8 cellular contexts compared by ENCODE assay signal in the genomic region with DNA sequence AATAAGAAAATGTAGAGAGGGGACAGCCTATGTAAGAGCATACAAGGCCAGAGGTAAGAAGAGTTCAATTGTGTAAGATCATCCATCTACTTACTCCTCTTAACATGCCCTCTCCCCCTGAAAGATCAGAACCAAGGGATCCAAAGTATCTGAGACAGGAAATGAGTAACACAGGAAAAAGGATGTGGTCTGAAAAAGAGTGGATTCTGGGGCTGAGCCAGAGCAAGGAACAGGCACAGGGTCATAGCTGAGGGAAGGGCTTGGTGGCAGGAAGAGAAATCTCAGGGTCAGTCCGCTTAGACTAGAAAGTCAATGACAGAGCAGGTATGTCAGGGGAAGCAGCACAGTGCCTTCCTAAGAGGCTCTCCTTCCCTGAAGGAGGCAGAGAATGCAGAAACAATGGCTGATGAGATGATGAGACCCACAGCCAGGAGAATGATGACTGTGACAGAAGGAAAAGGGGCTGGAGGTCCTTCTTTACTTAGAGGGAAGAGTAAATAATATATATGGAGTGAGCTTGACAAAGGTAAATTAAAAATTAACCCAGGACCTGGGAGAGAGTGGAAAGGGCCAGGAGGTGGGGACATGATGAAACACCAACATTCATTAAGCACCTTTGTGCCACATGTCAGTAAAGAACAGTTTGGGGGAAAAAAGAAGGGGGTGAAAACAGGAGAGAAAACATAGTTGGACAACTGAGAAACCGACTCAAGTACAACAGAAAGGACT. TPM values are rescaled to one million over a fixed set of nuclear protein-coding genes. Genes with fewer than 3 reads are reported as not detected.
DNase-seq lines count a peak whose midpoint lies in the region; ATAC-seq, FAIRE-seq and TF ChIP-seq lines count a peak whose summit lies in the region.

No MANE protein-coding gene starts in this region.

- peaks cover 56% of the 10 kb centered on the region for H3K4me1 Mint-ChIP-seq in activated T-helper 1 cell treated with anti-CD3 and anti-CD28 coated beads, Interleukin-12 subunit alpha, Interleukin-12 subunit beta, Interleukin-2, Interleukin-4 antibody, amounts not matched to agents 30 ng/mL and 10 ng/mL and 1 ng/mL, durations not matched to agents 14 hours and 24 hours and 36 hours (ENCODE audit: low read depth)

- H3K9me3 ChIP-seq in HUES6 (ENCODE audit: control insufficient read depth, insufficient read depth, low read depth, low read length) (no peaks in the 10 kb centered on the region), heart left ventricle (no peaks in the 10 kb centered on the region)

- H3K36me3 ChIP-seq in HUES6 (ENCODE audit: control insufficient read depth, insufficient read depth, low read length), result no peaks in the 10 kb centered on the region
- peaks cover 0 to 30% (median 11%) of the 10 kb centered on the region in 9 donors for H3K36me3 ChIP-seq in heart left ventricle
- H3K36me3 ChIP-seq in rectal smooth muscle tissue (ENCODE audit: control insufficient read depth, insufficient read depth, low read length), result no peaks in the 10 kb centered on the region

- H3K9ac ChIP-seq in HUES6 (ENCODE audit: low read length) (no peak overlapping the region), rectal smooth muscle tissue (ENCODE audit: low read length) (peak overlapping the region; percentile 21)

- no peak for FAIRE-seq in GM12891 (lab: Jason Lieb, UNC)

- H3K27me3 Mint-ChIP-seq in activated T-helper 1 cell treated with anti-CD3 and anti-CD28 coated beads, Interleukin-12 subunit alpha, Interleukin-12 subunit beta, Interleukin-2, Interleukin-4 antibody, amounts not matched to agents 30 ng/mL and 10 ng/mL and 1 ng/mL, durations not matched to agents 14 hours and 24 hours and 36 hours (ENCODE audit: insufficient read depth), result no peaks in the 10 kb centered on the region

- TF ChIP-seq POLR2A in heart left ventricle (IDR thresholded peaks at IDR 0.05) (peak in 1 of 2 donors; percentile 80), GM12891 (IDR thresholded peaks at IDR 0.05; ENCODE audit: low read depth, low read length) (no peak)

- WGBS in heart left ventricle, 4 donors, result 6 to 25% (median 8%) methylated on average over 2 of the region's 2 CpGs

- TF ChIP-seq CTCF in heart left ventricle (IDR thresholded peaks at IDR 0.05), result no peak

- DNase-seq in AG08396 (ENCODE audit: low spot score), result peak; percentile 70
- DNase-seq in activated T-helper 1 cell treated with anti-CD3 and anti-CD28 coated beads, Interleukin-12 subunit alpha, Interleukin-12 subunit beta, Interleukin-2, Interleukin-4 antibody, amounts not matched to agents 30 ng/mL and 10 ng/mL and 1 ng/mL, durations not matched to agents 14 hours and 24 hours and 36 hours (ENCODE audit: low spot score), result no peak
- peak in 3 of 5 donors; percentile 74 to 83 (median 80) for DNase-seq in heart left ventricle
- DNase-seq in GM12891 (ENCODE audit: insufficient read length, low spot score), result no peak
- DNase-seq in NCI-H2081 treated with DMSO at 0.1 percent for 48 hours (lab: John Stamatoyannopoulos, UW), result no peak

- H3K4me1 ChIP-seq in HUES6 (ENCODE audit: control insufficient read depth, insufficient read depth, low read length) (peaks cover 43% of the 10 kb centered on the region), heart left ventricle (peaks cover 30 to 80% (median 69%) of the 10 kb centered on the region in 12 donors), rectal smooth muscle tissue (ENCODE audit: control insufficient read depth, insufficient read depth, low read length) (peaks cover 48% of the 10 kb centered on the region)

- ATAC-seq in heart left ventricle, result peak; percentile 32 to 70 (median 52)
- no peak for ATAC-seq in GM21619 (IDR thresholded peaks at IDR 0.05; ENCODE audit: unreplicated experiment)

- peak overlapping the region; percentile 89 for H3K4me3 Mint-ChIP-seq in activated T-helper 1 cell treated with anti-CD3 and anti-CD28 coated beads, Interleukin-12 subunit alpha, Interleukin-12 subunit beta, Interleukin-2, Interleukin-4 antibody, amounts not matched to agents 30 ng/mL and 10 ng/mL and 1 ng/mL, durations not matched to agents 14 hours and 24 hours and 36 hours

- H3K4me3 ChIP-seq in HUES6 (ENCODE audit: low read depth, low read length) (0 out of 2 replicates have a peak overlapping the region, but pooled peaks have one; percentile 17), heart left ventricle (peak overlapping the region in 11 of 12 donors; percentile 18 to 99 (median 90)), rectal smooth muscle tissue (ENCODE audit: low read length) (peak overlapping the region; percentile 72)

- H3K27ac Mint-ChIP-seq in activated T-helper 1 cell treated with anti-CD3 and anti-CD28 coated beads, Interleukin-12 subunit alpha, Interleukin-12 subunit beta, Interleukin-2, Interleukin-4 antibody, amounts not matched to agents 30 ng/mL and 10 ng/mL and 1 ng/mL, durations not matched to agents 14 hours and 24 hours and 36 hours, result peak overlapping the region; percentile 52

- peaks cover 21% of the 10 kb centered on the region for H3K36me3 Mint-ChIP-seq in activated T-helper 1 cell treated with anti-CD3 and anti-CD28 coated beads, Interleukin-12 subunit alpha, Interleukin-12 subunit beta, Interleukin-2, Interleukin-4 antibody, amounts not matched to agents 30 ng/mL and 10 ng/mL and 1 ng/mL, durations not matched to agents 14 hours and 24 hours and 36 hours (ENCODE audit: low read depth)

- no peaks in the 10 kb centered on the region for H3K9me3 Mint-ChIP-seq in activated T-helper 1 cell treated with anti-CD3 and anti-CD28 coated beads, Interleukin-12 subunit alpha, Interleukin-12 subunit beta, Interleukin-2, Interleukin-4 antibody, amounts not matched to agents 30 ng/mL and 10 ng/mL and 1 ng/mL, durations not matched to agents 14 hours and 24 hours and 36 hours

- H3K27me3 ChIP-seq in HUES6 (ENCODE audit: control insufficient read depth, insufficient read depth, low read length) (peaks cover 76% of the 10 kb centered on the region), heart left ventricle (no peaks in the 10 kb centered on the region), rectal smooth muscle tissue (ENCODE audit: control insufficient read depth, insufficient read depth, low read length) (no peaks in the 10 kb centered on the region)

- intact Hi-C loops in activated T-helper 1 cell treated with anti-CD3 and anti-CD28 coated beads, Interleukin-12 subunit alpha, Interleukin-12 subunit beta, Interleukin-2, Interleukin-4 antibody, amounts not matched to agents 30 ng/mL and 10 ng/mL and 1 ng/mL, durations not matched to agents 14 hours and 24 hours and 36 hours (cut with micrococcal nuclease), result no loop called here
- intact Hi-C loops in heart left ventricle (cut with DNase I), result loop anchor here in 1 of 10 donors (5.0 kb wide), 2 partner anchors 50 to 90 kb away; a partner anchor contains a TSS

- H3K27ac ChIP-seq in HUES6 (ENCODE audit: low read depth, low read length), result no peak overlapping the region
- H3K27ac ChIP-seq in heart left ventricle, result peak overlapping the region; percentile 94 to 100 (median 99)
- H3K27ac ChIP-seq in rectal smooth muscle tissue (ENCODE audit: low read depth, low read length), result peak overlapping the region; percentile 95

TF ChIP-seq in GM12891, 5 proteins besides CTCF, POLR2A, EP300 and RAD21:
- TF ChIP-seq TAF1 (IDR thresholded peaks at IDR 0.05; ENCODE audit: low read depth, low read length) (no peak), POLR2AphosphoS5 (IDR thresholded peaks at IDR 0.05; ENCODE audit: low read depth, low read length) (no peak), POU2F2 (IDR thresholded peaks at IDR 0.05; ENCODE audit: low read depth, low read length) (no peak), SPI1 (IDR thresholded peaks at IDR 0.05; ENCODE audit: low read depth, low read length) (no peak), PAX5 (IDR thresholded peaks at IDR 0.05; ENCODE audit: insufficient read depth, low read length, severe bottlenecking) (no peak)

RNA-seq across cellular contexts. Expression of a gene that starts 26.2 kb away (rescaled TPM):
- total RNA-seq in activated T-helper 1 cell treated with anti-CD3 and anti-CD28 coated beads, Interleukin-12 subunit alpha, Interleukin-12 subunit beta, Interleukin-2, Interleukin-4 antibody, amounts not matched to agents 30 ng/mL and 10 ng/mL and 1 ng/mL, durations not matched to agents 14 hours and 24 hours and 36 hours, result not detected in 2 replicates
- total RNA-seq in heart left ventricle, result under 1 TPM in 1 of 9 donors, not detected in 8; 0.40 TPM
- polyA plus RNA-seq in heart left ventricle, result not detected
- not detected for polyA plus RNA-seq in GM12891 (2012; ENCODE audit: low read depth, missing spikeins)

Comparison
In these comparisons a context has a peak if more than half of its experiments do, and no peak if none do; other contexts are left out.
1. DNase-seq: peak in AG08396 (single experiment) and heart left ventricle (3 of 5); none in activated T-helper 1 cell treated with anti-CD3 and anti-CD28 coated beads, Interleukin-12 subunit alpha, Interleukin-12 subunit beta, Interleukin-2, Interleukin-4 antibody, amounts not matched to agents 30 ng/mL and 10 ng/mL and 1 ng/mL, durations not matched to agents 14 hours and 24 hours and 36 hours (single experiment), GM12891 (single experiment) and NCI-H2081 treated with DMSO at 0.1 percent for 48 hours (single experiment).
2. H3K4me3 ChIP-seq: peak in every context shown above with its lines; median percentile 90 in heart left ventricle; 72 in rectal smooth muscle tissue; 17 in HUES6.